Comparison of ENCODE assay signal across 1 cellular context in genomic region chr18:50268022-50268747, GRCh38.
TF ChIP-seq lines count a peak whose summit lies in the region.

No MANE protein-coding gene starts in this region.

TF ChIP-seq in WTC11, 78 proteins besides CTCF, POLR2A, EP300 and RAD21 (continued from another document):
- TF ChIP-seq, protein P1, sequence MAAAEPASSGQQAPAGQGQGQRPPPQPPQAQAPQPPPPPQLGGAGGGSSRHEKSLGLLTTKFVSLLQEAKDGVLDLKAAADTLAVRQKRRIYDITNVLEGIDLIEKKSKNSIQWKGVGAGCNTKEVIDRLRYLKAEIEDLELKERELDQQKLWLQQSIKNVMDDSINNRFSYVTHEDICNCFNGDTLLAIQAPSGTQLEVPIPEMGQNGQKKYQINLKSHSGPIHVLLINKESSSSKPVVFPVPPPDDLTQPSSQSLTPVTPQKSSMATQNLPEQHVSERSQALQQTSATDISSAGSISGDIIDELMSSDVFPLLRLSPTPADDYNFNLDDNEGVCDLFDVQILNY (CRISPR knock-in tag; IDR thresholded peaks at IDR 0.05), result 0 out of 2 replicates have a peak, but pooled peaks have one; percentile 22
- TF ChIP-seq TCF7 (CRISPR knock-in tag; IDR thresholded peaks at IDR 0.05; ENCODE audit: low read depth), result no peak
- TF ChIP-seq, protein P2, sequence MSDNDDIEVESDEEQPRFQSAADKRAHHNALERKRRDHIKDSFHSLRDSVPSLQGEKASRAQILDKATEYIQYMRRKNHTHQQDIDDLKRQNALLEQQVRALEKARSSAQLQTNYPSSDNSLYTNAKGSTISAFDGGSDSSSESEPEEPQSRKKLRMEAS (CRISPR knock-in tag; IDR thresholded peaks at IDR 0.05), result no peak; the same call in 1 of the 2 replicates
- 0 out of 2 replicates have a peak, but pooled peaks have one; percentile 31 for TF ChIP-seq ESRRA (CRISPR knock-in tag; IDR thresholded peaks at IDR 0.05; ENCODE audit: borderline replicate concordance)
- TF ChIP-seq, protein P3, sequence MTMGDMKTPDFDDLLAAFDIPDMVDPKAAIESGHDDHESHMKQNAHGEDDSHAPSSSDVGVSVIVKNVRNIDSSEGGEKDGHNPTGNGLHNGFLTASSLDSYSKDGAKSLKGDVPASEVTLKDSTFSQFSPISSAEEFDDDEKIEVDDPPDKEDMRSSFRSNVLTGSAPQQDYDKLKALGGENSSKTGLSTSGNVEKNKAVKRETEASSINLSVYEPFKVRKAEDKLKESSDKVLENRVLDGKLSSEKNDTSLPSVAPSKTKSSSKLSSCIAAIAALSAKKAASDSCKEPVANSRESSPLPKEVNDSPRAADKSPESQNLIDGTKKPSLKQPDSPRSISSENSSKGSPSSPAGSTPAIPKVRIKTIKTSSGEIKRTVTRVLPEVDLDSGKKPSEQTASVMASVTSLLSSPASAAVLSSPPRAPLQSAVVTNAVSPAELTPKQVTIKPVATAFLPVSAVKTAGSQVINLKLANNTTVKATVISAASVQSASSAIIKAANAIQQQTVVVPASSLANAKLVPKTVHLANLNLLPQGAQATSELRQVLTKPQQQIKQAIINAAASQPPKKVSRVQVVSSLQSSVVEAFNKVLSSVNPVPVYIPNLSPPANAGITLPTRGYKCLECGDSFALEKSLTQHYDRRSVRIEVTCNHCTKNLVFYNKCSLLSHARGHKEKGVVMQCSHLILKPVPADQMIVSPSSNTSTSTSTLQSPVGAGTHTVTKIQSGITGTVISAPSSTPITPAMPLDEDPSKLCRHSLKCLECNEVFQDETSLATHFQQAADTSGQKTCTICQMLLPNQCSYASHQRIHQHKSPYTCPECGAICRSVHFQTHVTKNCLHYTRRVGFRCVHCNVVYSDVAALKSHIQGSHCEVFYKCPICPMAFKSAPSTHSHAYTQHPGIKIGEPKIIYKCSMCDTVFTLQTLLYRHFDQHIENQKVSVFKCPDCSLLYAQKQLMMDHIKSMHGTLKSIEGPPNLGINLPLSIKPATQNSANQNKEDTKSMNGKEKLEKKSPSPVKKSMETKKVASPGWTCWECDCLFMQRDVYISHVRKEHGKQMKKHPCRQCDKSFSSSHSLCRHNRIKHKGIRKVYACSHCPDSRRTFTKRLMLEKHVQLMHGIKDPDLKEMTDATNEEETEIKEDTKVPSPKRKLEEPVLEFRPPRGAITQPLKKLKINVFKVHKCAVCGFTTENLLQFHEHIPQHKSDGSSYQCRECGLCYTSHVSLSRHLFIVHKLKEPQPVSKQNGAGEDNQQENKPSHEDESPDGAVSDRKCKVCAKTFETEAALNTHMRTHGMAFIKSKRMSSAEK (CRISPR knock-in tag; IDR thresholded peaks at IDR 0.05; ENCODE audit: borderline replicate concordance), result no peak
- TF ChIP-seq ZNF425 (CRISPR knock-in tag; conservative IDR thresholded peaks at IDR 0.05), result no peak
- TF ChIP-seq, protein P4, sequence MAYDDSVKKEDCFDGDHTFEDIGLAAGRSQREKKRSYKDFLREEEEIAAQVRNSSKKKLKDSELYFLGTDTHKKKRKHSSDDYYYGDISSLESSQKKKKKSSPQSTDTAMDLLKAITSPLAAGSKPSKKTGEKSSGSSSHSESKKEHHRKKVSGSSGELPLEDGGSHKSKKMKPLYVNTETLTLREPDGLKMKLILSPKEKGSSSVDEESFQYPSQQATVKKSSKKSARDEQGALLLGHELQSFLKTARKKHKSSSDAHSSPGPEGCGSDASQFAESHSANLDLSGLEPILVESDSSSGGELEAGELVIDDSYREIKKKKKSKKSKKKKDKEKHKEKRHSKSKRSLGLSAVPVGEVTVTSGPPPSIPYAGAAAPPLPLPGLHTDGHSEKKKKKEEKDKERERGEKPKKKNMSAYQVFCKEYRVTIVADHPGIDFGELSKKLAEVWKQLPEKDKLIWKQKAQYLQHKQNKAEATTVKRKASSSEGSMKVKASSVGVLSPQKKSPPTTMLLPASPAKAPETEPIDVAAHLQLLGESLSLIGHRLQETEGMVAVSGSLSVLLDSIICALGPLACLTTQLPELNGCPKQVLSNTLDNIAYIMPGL (CRISPR knock-in tag; IDR thresholded peaks at IDR 0.05), result peak; percentile 81
